In the genomic region with DNA sequence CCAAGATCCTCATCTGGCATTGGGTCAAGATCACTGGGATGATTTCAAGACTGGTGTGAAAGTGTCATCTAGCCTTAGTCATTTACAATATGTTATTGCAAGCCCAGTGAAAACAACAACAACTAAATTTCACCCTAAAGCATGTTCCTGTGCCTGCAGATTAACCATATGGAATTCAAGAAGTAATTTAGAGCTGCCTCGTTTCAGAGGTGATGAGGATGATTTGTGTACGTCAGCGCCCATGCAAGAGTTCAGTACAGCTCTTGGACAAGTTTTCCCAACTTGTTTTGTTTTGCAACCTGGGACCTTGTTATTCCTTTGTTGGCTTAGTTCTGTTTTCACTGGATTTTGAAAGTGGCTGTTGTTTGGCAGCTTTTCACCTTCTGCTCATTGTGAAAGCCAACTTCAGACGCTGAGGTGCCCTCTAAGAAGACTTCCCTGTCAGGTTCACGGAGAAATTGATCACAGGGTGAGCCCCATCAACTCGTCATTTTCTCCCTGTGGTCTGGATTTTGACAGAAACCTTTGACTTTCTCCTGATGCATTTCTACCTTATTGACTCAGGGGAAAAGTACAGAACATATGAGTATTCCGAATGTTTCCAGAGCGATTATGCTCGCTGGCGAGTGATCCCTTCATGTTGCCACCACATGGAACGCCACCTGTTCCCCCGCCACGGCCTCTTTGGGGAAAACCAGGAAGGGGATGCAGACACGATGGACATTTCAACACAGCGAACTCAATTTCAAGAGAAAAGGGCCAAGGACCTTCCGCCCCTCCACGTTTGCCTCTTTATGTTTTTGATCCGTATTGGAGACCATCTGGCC, we compare ENCODE assay signal across 12 cellular contexts.
DNase-seq lines count a peak whose midpoint lies in the region; ATAC-seq, FAIRE-seq and TF ChIP-seq lines count a peak whose summit lies in the region.
"Had no signal": no experiment of that assay in that cellular context is flagged by ENCODE, and none has a peak within 500 bp of the region (broad histone marks: within the 10 kb centered on the region; RNA-seq: fewer than 3 reads in every experiment).

No MANE protein-coding gene starts in this region.

- 0 out of 2 replicates have a peak, but pooled peaks cover 7% of the 10 kb centered on the region for H3K9me3 ChIP-seq in SJSA1 (replicated peaks)
- H3K9me3 ChIP-seq: upper lobe of left lung had no signal

- DNase-seq in activated CD4-positive, alpha-beta T cell treated with anti-CD3 and anti-CD28 coated beads, Interleukin-2, amount 10 ng/mL, durations not matched to agents 24 days and 14 days = no peak
- no peak for DNase-seq in activated CD4-positive, alpha-beta T cell treated with anti-CD3 and anti-CD28 coated beads, Interleukin-2, amount 50 U/mL, for 1 hour
- DNase-seq in SJSA1 (ENCODE audit: low read depth in 1 of 2, low spot score in 2 of 2) = peak in 1 of 2 experiments; percentile 37
- peak; percentile 29 for DNase-seq in stimulated activated CD8-positive, alpha-beta memory T cell treated with anti-CD3 and anti-CD28 coated beads, Interleukin-4, amount 100 ng/mL, for 48 hours
- DNase-seq in CD1c-positive myeloid dendritic cell (ENCODE audit: extremely low spot score) = no peak
- DNase-seq in NCI-H2227 (lab: John Stamatoyannopoulos, UW; ENCODE audit: unreplicated experiment) = no peak
- no peak for DNase-seq in H54 (ENCODE audit: insufficient read length, low spot score)
- DNase-seq: activated gamma-delta T cell, MM.1S, NCI-H774, upper lobe of left lung had no signal

- H3K4me3 Mint-ChIP-seq in activated CD4-positive, alpha-beta T cell treated with anti-CD3 and anti-CD28 coated beads, Interleukin-2, amount 10 ng/mL, durations not matched to agents 24 days and 14 days = peak overlapping the region; percentile 73

- H3K27ac Mint-ChIP-seq in activated CD4-positive, alpha-beta T cell treated with anti-CD3 and anti-CD28 coated beads, Interleukin-2, amount 10 ng/mL, durations not matched to agents 24 days and 14 days = peak overlapping the region; percentile 96

- H3K27me3 Mint-ChIP-seq in activated CD4-positive, alpha-beta T cell treated with anti-CD3 and anti-CD28 coated beads, Interleukin-2, amount 10 ng/mL, durations not matched to agents 24 days and 14 days = no peaks in the 10 kb centered on the region

- peaks cover 53% of the 10 kb centered on the region for H3K4me1 ChIP-seq in SJSA1 (replicated peaks)
- H3K4me1 ChIP-seq: upper lobe of left lung had no signal

- peaks cover 29% of the 10 kb centered on the region for H3K4me1 Mint-ChIP-seq in activated CD4-positive, alpha-beta T cell treated with anti-CD3 and anti-CD28 coated beads, Interleukin-2, amount 10 ng/mL, durations not matched to agents 24 days and 14 days

- no peak for TF ChIP-seq POLR2A in H54 (IDR thresholded peaks at IDR 0.05; ENCODE audit: low read depth, low read length)

- intact Hi-C loops in activated CD4-positive, alpha-beta T cell treated with anti-CD3 and anti-CD28 coated beads, Interleukin-2, amount 10 ng/mL, durations not matched to agents 24 days and 14 days (cut with micrococcal nuclease) = loop anchor here (2.0 to 10.0 kb wide), 3 partner anchors 55 to 669 kb away; a partner anchor contains a TSS

- H3K4me3 ChIP-seq in SJSA1 = no peak overlapping the region
- H3K4me3 ChIP-seq: upper lobe of left lung had no signal

- H3K27ac ChIP-seq in SJSA1 = peak overlapping the region; percentile 89
- H3K27ac ChIP-seq: upper lobe of left lung had no signal

- no peaks in the 10 kb centered on the region for H3K27me3 ChIP-seq in SJSA1 (replicated peaks)
- H3K27me3 ChIP-seq: upper lobe of left lung had no signal

- no peak for FAIRE-seq in H54 (lab: Jason Lieb, UNC)

- H3K9me3 Mint-ChIP-seq in activated CD4-positive, alpha-beta T cell treated with anti-CD3 and anti-CD28 coated beads, Interleukin-2, amount 10 ng/mL, durations not matched to agents 24 days and 14 days = peaks cover 21% of the 10 kb centered on the region

- H3K36me3 ChIP-seq in SJSA1 = no peaks in the 10 kb centered on the region
- H3K36me3 ChIP-seq: upper lobe of left lung had no signal

- H3K36me3 Mint-ChIP-seq in activated CD4-positive, alpha-beta T cell treated with anti-CD3 and anti-CD28 coated beads, Interleukin-2, amount 10 ng/mL, durations not matched to agents 24 days and 14 days (ENCODE audit: low read depth) = peaks cover 2% of the 10 kb centered on the region

- ATAC-seq in esophagus mucosa = peak; percentile 15
